1 cellular context compared by ENCODE assay signal in the genomic region with DNA sequence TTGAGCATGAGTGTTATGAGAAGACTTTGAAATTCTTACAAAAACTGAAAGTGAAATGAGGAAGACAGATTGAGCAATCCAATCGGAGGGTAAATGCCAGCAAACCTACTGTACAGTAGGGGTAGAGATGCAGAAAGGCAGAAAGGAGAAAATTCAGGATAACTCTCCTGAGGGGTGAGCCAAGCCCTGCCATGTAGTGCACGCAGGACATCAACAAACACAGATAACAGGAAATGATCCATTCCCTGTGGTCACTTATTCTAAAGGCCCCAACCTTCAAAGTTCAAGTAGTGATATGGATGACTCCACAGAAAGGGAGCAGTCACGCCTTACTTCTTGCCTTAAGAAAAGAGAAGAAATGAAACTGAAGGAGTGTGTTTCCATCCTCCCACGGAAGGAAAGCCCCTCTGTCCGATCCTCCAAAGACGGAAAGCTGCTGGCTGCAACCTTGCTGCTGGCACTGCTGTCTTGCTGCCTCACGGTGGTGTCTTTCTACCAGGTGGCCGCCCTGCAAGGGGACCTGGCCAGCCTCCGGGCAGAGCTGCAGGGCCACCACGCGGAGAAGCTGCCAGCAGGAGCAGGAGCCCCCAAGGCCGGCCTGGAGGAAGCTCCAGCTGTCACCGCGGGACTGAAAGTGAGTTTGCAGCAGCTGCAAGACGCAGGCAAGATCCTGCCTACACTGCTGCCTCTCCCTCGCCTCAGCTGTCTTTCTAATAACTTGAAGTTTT.
TF ChIP-seq lines count a peak whose summit lies in the region.

A gene with protein sequence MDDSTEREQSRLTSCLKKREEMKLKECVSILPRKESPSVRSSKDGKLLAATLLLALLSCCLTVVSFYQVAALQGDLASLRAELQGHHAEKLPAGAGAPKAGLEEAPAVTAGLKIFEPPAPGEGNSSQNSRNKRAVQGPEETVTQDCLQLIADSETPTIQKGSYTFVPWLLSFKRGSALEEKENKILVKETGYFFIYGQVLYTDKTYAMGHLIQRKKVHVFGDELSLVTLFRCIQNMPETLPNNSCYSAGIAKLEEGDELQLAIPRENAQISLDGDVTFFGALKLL (plus strand): TSS at position 118 of the 728 bp plus-strand sequence. CDS start 178 bp downstream, at position 296.

TF ChIP-seq in GM12878, 131 proteins besides CTCF, POLR2A, EP300 and RAD21 (continued from another document):
- TF ChIP-seq, protein P1, sequence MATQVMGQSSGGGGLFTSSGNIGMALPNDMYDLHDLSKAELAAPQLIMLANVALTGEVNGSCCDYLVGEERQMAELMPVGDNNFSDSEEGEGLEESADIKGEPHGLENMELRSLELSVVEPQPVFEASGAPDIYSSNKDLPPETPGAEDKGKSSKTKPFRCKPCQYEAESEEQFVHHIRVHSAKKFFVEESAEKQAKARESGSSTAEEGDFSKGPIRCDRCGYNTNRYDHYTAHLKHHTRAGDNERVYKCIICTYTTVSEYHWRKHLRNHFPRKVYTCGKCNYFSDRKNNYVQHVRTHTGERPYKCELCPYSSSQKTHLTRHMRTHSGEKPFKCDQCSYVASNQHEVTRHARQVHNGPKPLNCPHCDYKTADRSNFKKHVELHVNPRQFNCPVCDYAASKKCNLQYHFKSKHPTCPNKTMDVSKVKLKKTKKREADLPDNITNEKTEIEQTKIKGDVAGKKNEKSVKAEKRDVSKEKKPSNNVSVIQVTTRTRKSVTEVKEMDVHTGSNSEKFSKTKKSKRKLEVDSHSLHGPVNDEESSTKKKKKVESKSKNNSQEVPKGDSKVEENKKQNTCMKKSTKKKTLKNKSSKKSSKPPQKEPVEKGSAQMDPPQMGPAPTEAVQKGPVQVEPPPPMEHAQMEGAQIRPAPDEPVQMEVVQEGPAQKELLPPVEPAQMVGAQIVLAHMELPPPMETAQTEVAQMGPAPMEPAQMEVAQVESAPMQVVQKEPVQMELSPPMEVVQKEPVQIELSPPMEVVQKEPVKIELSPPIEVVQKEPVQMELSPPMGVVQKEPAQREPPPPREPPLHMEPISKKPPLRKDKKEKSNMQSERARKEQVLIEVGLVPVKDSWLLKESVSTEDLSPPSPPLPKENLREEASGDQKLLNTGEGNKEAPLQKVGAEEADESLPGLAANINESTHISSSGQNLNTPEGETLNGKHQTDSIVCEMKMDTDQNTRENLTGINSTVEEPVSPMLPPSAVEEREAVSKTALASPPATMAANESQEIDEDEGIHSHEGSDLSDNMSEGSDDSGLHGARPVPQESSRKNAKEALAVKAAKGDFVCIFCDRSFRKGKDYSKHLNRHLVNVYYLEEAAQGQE (IDR thresholded peaks at IDR 0.05; ENCODE audit: low read depth, low read length) = no peak
- TF ChIP-seq NFIC (IDR thresholded peaks at IDR 0.05; ENCODE audit: low read depth, low read length) (peak; percentile 78), SIN3A (IDR thresholded peaks at IDR 0.05; ENCODE audit: low read depth, low read length) (0 out of 2 replicates have a peak, but pooled peaks have one; percentile 41), SMARCA5 (IDR thresholded peaks at IDR 0.05) (peak; percentile 17), IKZF1 (conservative IDR thresholded peaks at IDR 0.05) (peak; percentile 94), TCF7 (IDR thresholded peaks at IDR 0.05; ENCODE audit: borderline replicate concordance) (peak; percentile 40; the same call in 1 of the 2 replicates), NRF1 (conservative IDR thresholded peaks at IDR 0.05; ENCODE audit: low read depth, low read length) (no peak), NR2F1 (conservative IDR thresholded peaks at IDR 0.05) (peak; percentile 48; the same call in 1 of the 2 replicates), SREBF2 (IDR thresholded peaks at IDR 0.05; ENCODE audit: low read length) (no peak), BMI1 (IDR thresholded peaks at IDR 0.05; ENCODE audit: borderline replicate concordance) (peak; percentile 49; the same call in 1 of the 2 replicates), ZNF24 (IDR thresholded peaks at IDR 0.05) (peak; percentile 84), CREM (IDR thresholded peaks at IDR 0.05; ENCODE audit: low read depth) (peak; percentile 29; the same call in 1 of the 2 replicates), CEBPB (IDR thresholded peaks at IDR 0.05; ENCODE audit: borderline replicate concordance in 1 of 2, low read depth in 2 of 2, low read length in 2 of 2) (peak; percentile 89 to 94; a peak in 3 of 4 replicates), SMC3 (IDR thresholded peaks at IDR 0.05; ENCODE audit: borderline replicate concordance, low read length) (peak; percentile 3; the same call in 1 of the 2 replicates), NBN (IDR thresholded peaks at IDR 0.05) (peak; percentile 70; the same call in 1 of the 2 replicates), IRF4 (IDR thresholded peaks at IDR 0.05; ENCODE audit: low read depth, low read length) (peak; percentile 47; the same call in 1 of the 2 replicates), ZNF274 (IDR thresholded peaks at IDR 0.05; ENCODE audit: insufficient read depth, insufficient read length) (no peak), RAD51 (IDR thresholded peaks at IDR 0.05) (no peak), TAF1 (IDR thresholded peaks at IDR 0.05; ENCODE audit: borderline replicate concordance, low read depth, low read length) (peak; percentile 60; the same call in 1 of the 2 replicates), SP1 (IDR thresholded peaks at IDR 0.05; ENCODE audit: low read depth, low read length) (no peak)
- TF ChIP-seq, protein P2, sequence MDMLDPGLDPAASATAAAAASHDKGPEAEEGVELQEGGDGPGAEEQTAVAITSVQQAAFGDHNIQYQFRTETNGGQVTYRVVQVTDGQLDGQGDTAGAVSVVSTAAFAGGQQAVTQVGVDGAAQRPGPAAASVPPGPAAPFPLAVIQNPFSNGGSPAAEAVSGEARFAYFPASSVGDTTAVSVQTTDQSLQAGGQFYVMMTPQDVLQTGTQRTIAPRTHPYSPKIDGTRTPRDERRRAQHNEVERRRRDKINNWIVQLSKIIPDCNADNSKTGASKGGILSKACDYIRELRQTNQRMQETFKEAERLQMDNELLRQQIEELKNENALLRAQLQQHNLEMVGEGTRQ (IDR thresholded peaks at IDR 0.05; ENCODE audit: borderline replicate concordance, low read depth, low read length) = no peak
- TF ChIP-seq, protein P3, sequence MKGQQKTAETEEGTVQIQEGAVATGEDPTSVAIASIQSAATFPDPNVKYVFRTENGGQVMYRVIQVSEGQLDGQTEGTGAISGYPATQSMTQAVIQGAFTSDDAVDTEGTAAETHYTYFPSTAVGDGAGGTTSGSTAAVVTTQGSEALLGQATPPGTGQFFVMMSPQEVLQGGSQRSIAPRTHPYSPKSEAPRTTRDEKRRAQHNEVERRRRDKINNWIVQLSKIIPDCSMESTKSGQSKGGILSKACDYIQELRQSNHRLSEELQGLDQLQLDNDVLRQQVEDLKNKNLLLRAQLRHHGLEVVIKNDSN (IDR thresholded peaks at IDR 0.05; ENCODE audit: borderline replicate concordance, extremely low read length, insufficient read depth, low read depth, low read length) = no peak
- TF ChIP-seq, protein P4, sequence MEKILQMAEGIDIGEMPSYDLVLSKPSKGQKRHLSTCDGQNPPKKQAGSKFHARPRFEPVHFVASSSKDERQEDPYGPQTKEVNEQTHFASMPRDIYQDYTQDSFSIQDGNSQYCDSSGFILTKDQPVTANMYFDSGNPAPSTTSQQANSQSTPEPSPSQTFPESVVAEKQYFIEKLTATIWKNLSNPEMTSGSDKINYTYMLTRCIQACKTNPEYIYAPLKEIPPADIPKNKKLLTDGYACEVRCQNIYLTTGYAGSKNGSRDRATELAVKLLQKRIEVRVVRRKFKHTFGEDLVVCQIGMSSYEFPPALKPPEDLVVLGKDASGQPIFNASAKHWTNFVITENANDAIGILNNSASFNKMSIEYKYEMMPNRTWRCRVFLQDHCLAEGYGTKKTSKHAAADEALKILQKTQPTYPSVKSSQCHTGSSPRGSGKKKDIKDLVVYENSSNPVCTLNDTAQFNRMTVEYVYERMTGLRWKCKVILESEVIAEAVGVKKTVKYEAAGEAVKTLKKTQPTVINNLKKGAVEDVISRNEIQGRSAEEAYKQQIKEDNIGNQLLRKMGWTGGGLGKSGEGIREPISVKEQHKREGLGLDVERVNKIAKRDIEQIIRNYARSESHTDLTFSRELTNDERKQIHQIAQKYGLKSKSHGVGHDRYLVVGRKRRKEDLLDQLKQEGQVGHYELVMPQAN (conservative IDR thresholded peaks at IDR 0.05) = 0 out of 2 replicates have a peak, but pooled peaks have one; percentile 30
